ENCODE assay signal across 1 cellular context in the genomic region with DNA sequence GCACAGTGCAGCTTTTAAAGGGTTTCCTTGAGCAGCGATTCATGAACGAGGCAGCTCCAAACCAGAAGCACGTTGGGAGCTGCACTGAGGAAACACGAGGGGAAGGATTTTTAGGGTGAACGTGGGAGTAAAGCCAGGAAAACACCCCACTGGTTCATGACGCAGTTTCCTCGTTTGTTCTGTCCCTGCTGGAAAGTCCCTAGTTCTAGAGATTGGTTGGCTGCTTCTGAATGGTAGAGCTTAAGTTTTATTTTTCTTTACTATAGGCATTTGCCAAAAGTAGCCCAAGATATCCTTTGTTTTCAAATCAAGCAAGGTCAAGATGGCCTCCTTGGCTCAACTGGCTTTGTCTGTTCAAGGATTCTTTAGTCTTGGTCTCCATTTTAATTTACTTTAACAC.
A peak's percentile ranks its signal among the peaks of the same experiment; 100 is the strongest.
TF ChIP-seq lines count a peak whose summit lies in the region.

No MANE protein-coding gene starts in this region.

TF ChIP-seq in GM12878, 131 proteins besides CTCF, POLR2A, EP300 and RAD21 (continued from another document):
- TF ChIP-seq POU2F2 (IDR thresholded peaks at IDR 0.05; ENCODE audit: borderline replicate concordance, low read depth, low read length): peak; percentile 50; the same call in 1 of the 3 replicates
- TF ChIP-seq FOXM1 (IDR thresholded peaks at IDR 0.05; ENCODE audit: low read depth, low read length): 0 out of 2 replicates have a peak, but pooled peaks have one; percentile 25
- TF ChIP-seq ESRRA (IDR thresholded peaks at IDR 0.05; ENCODE audit: low read length): 0 out of 2 replicates have a peak, but pooled peaks have one; percentile 23
- peak; percentile 87 for TF ChIP-seq EED (IDR thresholded peaks at IDR 0.05; ENCODE audit: low read depth)
- peak; percentile 87 for TF ChIP-seq YY1 (IDR thresholded peaks at IDR 0.05; ENCODE audit: low read depth, low read length)
- no peak for TF ChIP-seq STAT1 (conservative IDR thresholded peaks at IDR 0.05)
- TF ChIP-seq, protein P1, sequence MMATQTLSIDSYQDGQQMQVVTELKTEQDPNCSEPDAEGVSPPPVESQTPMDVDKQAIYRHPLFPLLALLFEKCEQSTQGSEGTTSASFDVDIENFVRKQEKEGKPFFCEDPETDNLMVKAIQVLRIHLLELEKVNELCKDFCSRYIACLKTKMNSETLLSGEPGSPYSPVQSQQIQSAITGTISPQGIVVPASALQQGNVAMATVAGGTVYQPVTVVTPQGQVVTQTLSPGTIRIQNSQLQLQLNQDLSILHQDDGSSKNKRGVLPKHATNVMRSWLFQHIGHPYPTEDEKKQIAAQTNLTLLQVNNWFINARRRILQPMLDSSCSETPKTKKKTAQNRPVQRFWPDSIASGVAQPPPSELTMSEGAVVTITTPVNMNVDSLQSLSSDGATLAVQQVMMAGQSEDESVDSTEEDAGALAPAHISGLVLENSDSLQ (IDR thresholded peaks at IDR 0.05): no peak
- TF ChIP-seq, protein P2, sequence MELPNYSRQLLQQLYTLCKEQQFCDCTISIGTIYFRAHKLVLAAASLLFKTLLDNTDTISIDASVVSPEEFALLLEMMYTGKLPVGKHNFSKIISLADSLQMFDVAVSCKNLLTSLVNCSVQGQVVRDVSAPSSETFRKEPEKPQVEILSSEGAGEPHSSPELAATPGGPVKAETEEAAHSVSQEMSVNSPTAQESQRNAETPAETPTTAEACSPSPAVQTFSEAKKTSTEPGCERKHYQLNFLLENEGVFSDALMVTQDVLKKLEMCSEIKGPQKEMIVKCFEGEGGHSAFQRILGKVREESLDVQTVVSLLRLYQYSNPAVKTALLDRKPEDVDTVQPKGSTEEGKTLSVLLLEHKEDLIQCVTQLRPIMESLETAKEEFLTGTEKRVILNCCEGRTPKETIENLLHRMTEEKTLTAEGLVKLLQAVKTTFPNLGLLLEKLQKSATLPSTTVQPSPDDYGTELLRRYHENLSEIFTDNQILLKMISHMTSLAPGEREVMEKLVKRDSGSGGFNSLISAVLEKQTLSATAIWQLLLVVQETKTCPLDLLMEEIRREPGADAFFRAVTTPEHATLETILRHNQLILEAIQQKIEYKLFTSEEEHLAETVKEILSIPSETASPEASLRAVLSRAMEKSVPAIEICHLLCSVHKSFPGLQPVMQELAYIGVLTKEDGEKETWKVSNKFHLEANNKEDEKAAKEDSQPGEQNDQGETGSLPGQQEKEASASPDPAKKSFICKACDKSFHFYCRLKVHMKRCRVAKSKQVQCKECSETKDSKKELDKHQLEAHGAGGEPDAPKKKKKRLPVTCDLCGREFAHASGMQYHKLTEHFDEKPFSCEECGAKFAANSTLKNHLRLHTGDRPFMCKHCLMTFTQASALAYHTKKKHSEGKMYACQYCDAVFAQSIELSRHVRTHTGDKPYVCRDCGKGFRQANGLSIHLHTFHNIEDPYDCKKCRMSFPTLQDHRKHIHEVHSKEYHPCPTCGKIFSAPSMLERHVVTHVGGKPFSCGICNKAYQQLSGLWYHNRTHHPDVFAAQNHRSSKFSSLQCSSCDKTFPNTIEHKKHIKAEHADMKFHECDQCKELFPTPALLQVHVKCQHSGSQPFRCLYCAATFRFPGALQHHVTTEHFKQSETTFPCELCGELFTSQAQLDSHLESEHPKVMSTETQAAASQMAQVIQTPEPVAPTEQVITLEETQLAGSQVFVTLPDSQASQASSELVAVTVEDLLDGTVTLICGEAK (IDR thresholded peaks at IDR 0.05; ENCODE audit: borderline replicate concordance): peak; percentile 52; the same call in 1 of the 2 replicates
- peak; percentile 99 for TF ChIP-seq RELA (IDR thresholded peaks at IDR 0.05; ENCODE audit: borderline replicate concordance, partially characterized antibody)
- peak; percentile 76 for TF ChIP-seq GABPA (IDR thresholded peaks at IDR 0.05; ENCODE audit: low read depth)
- TF ChIP-seq, protein P3, sequence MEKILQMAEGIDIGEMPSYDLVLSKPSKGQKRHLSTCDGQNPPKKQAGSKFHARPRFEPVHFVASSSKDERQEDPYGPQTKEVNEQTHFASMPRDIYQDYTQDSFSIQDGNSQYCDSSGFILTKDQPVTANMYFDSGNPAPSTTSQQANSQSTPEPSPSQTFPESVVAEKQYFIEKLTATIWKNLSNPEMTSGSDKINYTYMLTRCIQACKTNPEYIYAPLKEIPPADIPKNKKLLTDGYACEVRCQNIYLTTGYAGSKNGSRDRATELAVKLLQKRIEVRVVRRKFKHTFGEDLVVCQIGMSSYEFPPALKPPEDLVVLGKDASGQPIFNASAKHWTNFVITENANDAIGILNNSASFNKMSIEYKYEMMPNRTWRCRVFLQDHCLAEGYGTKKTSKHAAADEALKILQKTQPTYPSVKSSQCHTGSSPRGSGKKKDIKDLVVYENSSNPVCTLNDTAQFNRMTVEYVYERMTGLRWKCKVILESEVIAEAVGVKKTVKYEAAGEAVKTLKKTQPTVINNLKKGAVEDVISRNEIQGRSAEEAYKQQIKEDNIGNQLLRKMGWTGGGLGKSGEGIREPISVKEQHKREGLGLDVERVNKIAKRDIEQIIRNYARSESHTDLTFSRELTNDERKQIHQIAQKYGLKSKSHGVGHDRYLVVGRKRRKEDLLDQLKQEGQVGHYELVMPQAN (conservative IDR thresholded peaks at IDR 0.05): no peak
- TF ChIP-seq, protein P4, sequence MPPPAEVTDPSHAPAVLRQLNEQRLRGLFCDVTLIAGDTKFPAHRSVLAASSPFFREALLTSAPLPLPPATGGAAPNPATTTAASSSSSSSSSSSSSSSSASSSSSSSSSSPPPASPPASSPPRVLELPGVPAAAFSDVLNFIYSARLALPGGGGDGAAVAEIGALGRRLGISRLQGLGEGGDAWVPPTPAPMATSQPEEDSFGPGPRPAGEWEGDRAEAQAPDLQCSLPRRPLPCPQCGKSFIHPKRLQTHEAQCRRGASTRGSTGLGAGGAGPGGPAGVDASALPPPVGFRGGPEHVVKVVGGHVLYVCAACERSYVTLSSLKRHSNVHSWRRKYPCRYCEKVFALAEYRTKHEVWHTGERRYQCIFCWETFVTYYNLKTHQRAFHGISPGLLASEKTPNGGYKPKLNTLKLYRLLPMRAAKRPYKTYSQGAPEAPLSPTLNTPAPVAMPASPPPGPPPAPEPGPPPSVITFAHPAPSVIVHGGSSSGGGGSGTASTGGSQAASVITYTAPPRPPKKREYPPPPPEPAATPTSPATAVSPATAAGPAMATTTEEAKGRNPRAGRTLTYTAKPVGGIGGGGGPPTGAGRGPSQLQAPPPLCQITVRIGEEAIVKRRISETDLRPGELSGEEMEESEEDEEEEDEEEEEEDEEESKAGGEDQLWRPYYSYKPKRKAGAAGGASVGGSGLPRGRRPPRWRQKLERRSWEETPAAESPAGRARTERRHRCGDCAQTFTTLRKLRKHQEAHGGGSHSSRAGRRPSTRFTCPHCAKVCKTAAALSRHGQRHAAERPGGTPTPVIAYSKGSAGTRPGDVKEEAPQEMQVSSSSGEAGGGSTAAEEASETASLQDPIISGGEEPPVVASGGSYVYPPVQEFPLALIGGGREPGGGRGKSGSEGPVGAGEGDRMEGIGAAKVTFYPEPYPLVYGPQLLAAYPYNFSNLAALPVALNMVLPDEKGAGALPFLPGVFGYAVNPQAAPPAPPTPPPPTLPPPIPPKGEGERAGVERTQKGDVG (CRISPR knock-in tag; IDR thresholded peaks at IDR 0.05): no peak
- TF ChIP-seq, protein P5, sequence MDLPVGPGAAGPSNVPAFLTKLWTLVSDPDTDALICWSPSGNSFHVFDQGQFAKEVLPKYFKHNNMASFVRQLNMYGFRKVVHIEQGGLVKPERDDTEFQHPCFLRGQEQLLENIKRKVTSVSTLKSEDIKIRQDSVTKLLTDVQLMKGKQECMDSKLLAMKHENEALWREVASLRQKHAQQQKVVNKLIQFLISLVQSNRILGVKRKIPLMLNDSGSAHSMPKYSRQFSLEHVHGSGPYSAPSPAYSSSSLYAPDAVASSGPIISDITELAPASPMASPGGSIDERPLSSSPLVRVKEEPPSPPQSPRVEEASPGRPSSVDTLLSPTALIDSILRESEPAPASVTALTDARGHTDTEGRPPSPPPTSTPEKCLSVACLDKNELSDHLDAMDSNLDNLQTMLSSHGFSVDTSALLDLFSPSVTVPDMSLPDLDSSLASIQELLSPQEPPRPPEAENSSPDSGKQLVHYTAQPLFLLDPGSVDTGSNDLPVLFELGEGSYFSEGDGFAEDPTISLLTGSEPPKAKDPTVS (IDR thresholded peaks at IDR 0.05; ENCODE audit: low read depth, low read length): no peak
- peak; percentile 23 for TF ChIP-seq SP1 (IDR thresholded peaks at IDR 0.05; ENCODE audit: low read depth, low read length)
- peak in 1 of 2 experiments; percentile 62; a peak in 1 of 3 replicates for TF ChIP-seq EGR1 (IDR thresholded peaks at IDR 0.05; ENCODE audit: borderline replicate concordance in 1 of 2, low read depth in 2 of 2, low read length in 2 of 2)
- TF ChIP-seq BACH1 (IDR thresholded peaks at IDR 0.05; ENCODE audit: borderline replicate concordance): peak; percentile 21; the same call in 1 of the 2 replicates
- peak; percentile 53 for TF ChIP-seq JUNB (IDR thresholded peaks at IDR 0.05)
- TF ChIP-seq, protein P6, sequence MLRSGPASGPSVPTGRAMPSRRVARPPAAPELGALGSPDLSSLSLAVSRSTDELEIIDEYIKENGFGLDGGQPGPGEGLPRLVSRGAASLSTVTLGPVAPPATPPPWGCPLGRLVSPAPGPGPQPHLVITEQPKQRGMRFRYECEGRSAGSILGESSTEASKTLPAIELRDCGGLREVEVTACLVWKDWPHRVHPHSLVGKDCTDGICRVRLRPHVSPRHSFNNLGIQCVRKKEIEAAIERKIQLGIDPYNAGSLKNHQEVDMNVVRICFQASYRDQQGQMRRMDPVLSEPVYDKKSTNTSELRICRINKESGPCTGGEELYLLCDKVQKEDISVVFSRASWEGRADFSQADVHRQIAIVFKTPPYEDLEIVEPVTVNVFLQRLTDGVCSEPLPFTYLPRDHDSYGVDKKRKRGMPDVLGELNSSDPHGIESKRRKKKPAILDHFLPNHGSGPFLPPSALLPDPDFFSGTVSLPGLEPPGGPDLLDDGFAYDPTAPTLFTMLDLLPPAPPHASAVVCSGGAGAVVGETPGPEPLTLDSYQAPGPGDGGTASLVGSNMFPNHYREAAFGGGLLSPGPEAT (IDR thresholded peaks at IDR 0.05; ENCODE audit: low read depth): peak; percentile 94
- TF ChIP-seq, protein P7, sequence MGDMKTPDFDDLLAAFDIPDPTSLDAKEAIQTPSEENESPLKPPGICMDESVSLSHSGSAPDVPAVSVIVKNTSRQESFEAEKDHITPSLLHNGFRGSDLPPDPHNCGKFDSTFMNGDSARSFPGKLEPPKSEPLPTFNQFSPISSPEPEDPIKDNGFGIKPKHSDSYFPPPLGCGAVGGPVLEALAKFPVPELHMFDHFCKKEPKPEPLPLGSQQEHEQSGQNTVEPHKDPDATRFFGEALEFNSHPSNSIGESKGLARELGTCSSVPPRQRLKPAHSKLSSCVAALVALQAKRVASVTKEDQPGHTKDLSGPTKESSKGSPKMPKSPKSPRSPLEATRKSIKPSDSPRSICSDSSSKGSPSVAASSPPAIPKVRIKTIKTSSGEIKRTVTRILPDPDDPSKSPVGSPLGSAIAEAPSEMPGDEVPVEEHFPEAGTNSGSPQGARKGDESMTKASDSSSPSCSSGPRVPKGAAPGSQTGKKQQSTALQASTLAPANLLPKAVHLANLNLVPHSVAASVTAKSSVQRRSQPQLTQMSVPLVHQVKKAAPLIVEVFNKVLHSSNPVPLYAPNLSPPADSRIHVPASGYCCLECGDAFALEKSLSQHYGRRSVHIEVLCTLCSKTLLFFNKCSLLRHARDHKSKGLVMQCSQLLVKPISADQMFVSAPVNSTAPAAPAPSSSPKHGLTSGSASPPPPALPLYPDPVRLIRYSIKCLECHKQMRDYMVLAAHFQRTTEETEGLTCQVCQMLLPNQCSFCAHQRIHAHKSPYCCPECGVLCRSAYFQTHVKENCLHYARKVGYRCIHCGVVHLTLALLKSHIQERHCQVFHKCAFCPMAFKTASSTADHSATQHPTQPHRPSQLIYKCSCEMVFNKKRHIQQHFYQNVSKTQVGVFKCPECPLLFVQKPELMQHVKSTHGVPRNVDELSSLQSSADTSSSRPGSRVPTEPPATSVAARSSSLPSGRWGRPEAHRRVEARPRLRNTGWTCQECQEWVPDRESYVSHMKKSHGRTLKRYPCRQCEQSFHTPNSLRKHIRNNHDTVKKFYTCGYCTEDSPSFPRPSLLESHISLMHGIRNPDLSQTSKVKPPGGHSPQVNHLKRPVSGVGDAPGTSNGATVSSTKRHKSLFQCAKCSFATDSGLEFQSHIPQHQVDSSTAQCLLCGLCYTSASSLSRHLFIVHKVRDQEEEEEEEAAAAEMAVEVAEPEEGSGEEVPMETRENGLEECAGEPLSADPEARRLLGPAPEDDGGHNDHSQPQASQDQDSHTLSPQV (IDR thresholded peaks at IDR 0.05): peak; percentile 87
- TF ChIP-seq, protein P8, sequence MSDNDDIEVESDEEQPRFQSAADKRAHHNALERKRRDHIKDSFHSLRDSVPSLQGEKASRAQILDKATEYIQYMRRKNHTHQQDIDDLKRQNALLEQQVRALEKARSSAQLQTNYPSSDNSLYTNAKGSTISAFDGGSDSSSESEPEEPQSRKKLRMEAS (IDR thresholded peaks at IDR 0.05; ENCODE audit: low read depth, low read length): peak; percentile 69; the same call in 1 of the 2 replicates
- 0 out of 2 replicates have a peak, but pooled peaks have one; percentile 22 for TF ChIP-seq GATAD2B (conservative IDR thresholded peaks at IDR 0.05; ENCODE audit: low read depth)
- TF ChIP-seq CREB1 (IDR thresholded peaks at IDR 0.05; ENCODE audit: low read depth): peak; percentile 85
- no peak for TF ChIP-seq ZBED1 (IDR thresholded peaks at IDR 0.05; ENCODE audit: borderline replicate concordance)
- TF ChIP-seq IKZF2 (IDR thresholded peaks at IDR 0.05): peak; percentile 77 to 85
